30 cellular contexts compared by ENCODE assay signal in the genomic region with DNA sequence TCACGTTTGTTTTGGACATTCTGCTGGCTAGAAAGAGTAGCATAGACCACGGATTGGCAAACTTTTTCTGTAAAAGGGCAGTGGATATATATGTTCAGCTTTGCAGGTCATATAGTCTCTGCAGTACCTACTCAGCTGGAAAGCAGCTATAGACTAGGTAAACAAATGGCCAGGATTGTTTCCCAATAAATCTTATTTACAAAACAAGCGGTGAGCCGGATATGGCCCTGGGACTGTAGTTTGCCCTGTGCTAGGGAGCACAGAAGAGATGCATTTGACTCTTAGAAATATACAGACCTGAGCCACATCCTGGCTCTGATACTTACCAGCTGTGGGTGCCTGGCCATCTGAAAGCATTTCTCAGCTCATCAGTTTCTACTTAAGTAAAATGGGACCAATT.
"Had no signal": no experiment of that assay in that cellular context is flagged by ENCODE, and none has a peak within 500 bp of the region (broad histone marks: within the 10 kb centered on the region; RNA-seq: fewer than 3 reads in every experiment).

No MANE protein-coding gene starts in this region.

- H3K4me3 ChIP-seq: Peyer's patch, SJSA1 had no signal

- H3K4me2 ChIP-seq: KMS-11, SK-N-SH had no signal

- H3K36me3 ChIP-seq: Peyer's patch, SJSA1 had no signal

- H3K9me2 ChIP-seq: SK-N-SH had no signal

- H3K27me3 ChIP-seq: Peyer's patch had no signal

- H3K9ac ChIP-seq: KMS-11, SK-N-SH had no signal

- H3K9me3 ChIP-seq: Peyer's patch, SJSA1, SK-N-SH had no signal

- H3K4me1 ChIP-seq: Peyer's patch, SJSA1 had no signal

- H3K27ac ChIP-seq: KMS-11, Peyer's patch, SJSA1 had no signal

- DNase-seq: Karpas-422, NCI-H1092, NCI-H1105, NCI-H1417 treated with DMSO at 0.1 percent for 48 hours, NCI-H1436 treated with DMSO at 0.1 percent for 48 hours, NCI-H1694 treated with DMSO at 0.1 percent for 48 hours, NCI-H187 treated with DMSO at 0.1 percent for 48 hours, NCI-H2029, NCI-H2081, NCI-H2171 treated with DMSO at 0.1 percent for 48 hours, NCI-H2227 treated with DMSO at 0.1 percent for 48 hours, NCI-H345, NCI-H446 treated with DMSO at 0.1 percent for 48 hours, NCI-H510A, NCI-H524, NCI-H526, NCI-H69, NCI-H748 treated with DMSO at 0.1 percent for 48 hours, NCI-H82, OCI-M1, PC-3, Peyer's patch, Right ventricle myocardium superior, RPMI8226, SHP77 treated with DMSO at 0.1 percent for 48 hours, SK-N-SH, SW 1271, T-helper 1 cell had no signal

- ATAC-seq: PC-3 had no signal
